ENCODE assay signal across 9 cellular contexts in genomic region chr3:129282727-129283327, GRCh38. TPM values are rescaled to one million over a fixed set of nuclear protein-coding genes. Genes with fewer than 3 reads are reported as not detected.
DNase-seq lines count a peak whose midpoint lies in the region; ATAC-seq and TF ChIP-seq lines count a peak whose summit lies in the region.
"Had no signal": no experiment of that assay in that cellular context is flagged by ENCODE, and none has a peak within 500 bp of the region (broad histone marks: within the 10 kb centered on the region; RNA-seq: fewer than 3 reads in every experiment).

No MANE protein-coding gene starts in this region.

- peak overlapping the region in 8 of 10 donors; percentile 2 to 80 (median 58) for H3K4me3 Mint-ChIP-seq in naive thymus-derived CD8-positive, alpha-beta T cell
- H3K4me3 Mint-ChIP-seq in progenitor cell of endocrine pancreas (ENCODE audit: low read depth), result no peak overlapping the region

- H3K9me3 Mint-ChIP-seq in naive thymus-derived CD8-positive, alpha-beta T cell, result no peaks in the 10 kb centered on the region
- no peaks in the 10 kb centered on the region for H3K9me3 Mint-ChIP-seq in progenitor cell of endocrine pancreas (ENCODE audit: low read depth)

- peak; percentile 28 for DNase-seq in stimulated activated CD4-positive, alpha-beta T cell treated with anti-CD3 and anti-CD28 coated beads, Interleukin-15, amount 100 ng/mL, for 24 hours
- no peak for DNase-seq in stimulated activated CD4-positive, alpha-beta T cell treated with anti-CD3 and anti-CD28 coated beads, Interleukin-4, amount 100 ng/mL, for 1 hour
- peak; percentile 20 for DNase-seq in SW480 (ENCODE audit: low spot score)
- DNase-seq in naive thymus-derived CD8-positive, alpha-beta T cell, result peak in 1 of 10 donors; percentile 8
- no peak for DNase-seq in NCI-H2081 (lab: John Stamatoyannopoulos, UW)
- no peak for DNase-seq in progenitor cell of endocrine pancreas (ENCODE audit: low spot score, unreplicated experiment)
- no peak for DNase-seq in HAP-1 (ENCODE audit: low spot score in 2 of 2)
- DNase-seq: DND-41 had no signal

- ATAC-seq in HG03064 (IDR thresholded peaks at IDR 0.05; ENCODE audit: low read depth, unreplicated experiment), result peak; percentile 51
- no peak for ATAC-seq in naive thymus-derived CD8-positive, alpha-beta T cell

- peaks cover 3 to 63% (median 4%) of the 10 kb centered on the region in 3 donors for H3K36me3 Mint-ChIP-seq in naive thymus-derived CD8-positive, alpha-beta T cell
- no peaks in the 10 kb centered on the region for H3K36me3 Mint-ChIP-seq in progenitor cell of endocrine pancreas (ENCODE audit: insufficient read depth)

- in situ Hi-C loops in HAP-1 (cut with MboI; ENCODE audit: low sequenced_read_pairs), result no loop called here

- H3K27me3 Mint-ChIP-seq in naive thymus-derived CD8-positive, alpha-beta T cell, result no peaks in the 10 kb centered on the region
- no peaks in the 10 kb centered on the region for H3K27me3 Mint-ChIP-seq in progenitor cell of endocrine pancreas

- peaks cover 21 to 73% (median 68%) of the 10 kb centered on the region in 4 donors for H3K4me1 Mint-ChIP-seq in naive thymus-derived CD8-positive, alpha-beta T cell
- H3K4me1 Mint-ChIP-seq in progenitor cell of endocrine pancreas (ENCODE audit: low read depth), result peaks cover 14% of the 10 kb centered on the region

- peak overlapping the region in 9 of 10 donors; percentile 51 to 95 (median 80) for H3K27ac Mint-ChIP-seq in naive thymus-derived CD8-positive, alpha-beta T cell
- H3K27ac Mint-ChIP-seq in progenitor cell of endocrine pancreas, result no peak overlapping the region

- H3K36me3 ChIP-seq in HAP-1 (replicated peaks), result peaks cover 41% of the 10 kb centered on the region

- H3K9me3 ChIP-seq in HAP-1, result no peaks in the 10 kb centered on the region

- no peak overlapping the region for H3K4me3 ChIP-seq in HAP-1

- peaks cover 9% of the 10 kb centered on the region for H3K4me1 ChIP-seq in HAP-1

- POLR2A ChIA-PET in naive thymus-derived CD8-positive, alpha-beta T cell (lab: Charles Lee), result interaction anchor here (0.7 to 3.9 kb wide), 5 partner anchors 9 to 744 kb away, joined by 3 to 43 read pairs (median 3); partner anchors contain the start of gene RAB43

- TF ChIP-seq CTCF in progenitor cell of endocrine pancreas (IDR thresholded peaks at IDR 0.05; ENCODE audit: unreplicated experiment), result no peak

- no peaks in the 10 kb centered on the region for H3K27me3 ChIP-seq in HAP-1 (ENCODE audit: low read depth)

RNA-seq across cellular contexts. Expression of gene HMCES, which starts 4.2 kb away (rescaled TPM):
- 10 to 100 TPM; 54.5 to 62.2 TPM for total RNA-seq in naive thymus-derived CD8-positive, alpha-beta T cell
- 100 to 1,000 TPM in 1 of 3 donors, 10 to 100 TPM in 2; 82.2 to 112 (median 83.9) TPM for polyA plus RNA-seq in naive thymus-derived CD8-positive, alpha-beta T cell
- total RNA-seq in progenitor cell of endocrine pancreas, result 35.3 TPM in 2 replicates

RNA-seq across cellular contexts. Expression of gene COPG1, which starts 33.4 kb away (rescaled TPM):
- total RNA-seq in naive thymus-derived CD8-positive, alpha-beta T cell, result 100 to 1,000 TPM; 106 to 113 TPM
- 10 to 100 TPM; 54.0 to 75.5 (median 58.5) TPM for polyA plus RNA-seq in naive thymus-derived CD8-positive, alpha-beta T cell
- total RNA-seq in progenitor cell of endocrine pancreas, result 141 and 145 TPM in 2 replicates

Comparison
In these comparisons a context has a peak if more than half of its experiments do, and no peak if none do; other contexts are left out.
1. DNase-seq: peak in stimulated activated CD4-positive, alpha-beta T cell treated with anti-CD3 and anti-CD28 coated beads, Interleukin-15, amount 100 ng/mL, for 24 hours (single experiment) and SW480 (single experiment); none in stimulated activated CD4-positive, alpha-beta T cell treated with anti-CD3 and anti-CD28 coated beads, Interleukin-4, amount 100 ng/mL, for 1 hour (single experiment), NCI-H2081 (0 of 2), progenitor cell of endocrine pancreas (single experiment) and HAP-1 (0 of 2).